Comparison of ENCODE assay signal across 1 cellular context in the genomic region with DNA sequence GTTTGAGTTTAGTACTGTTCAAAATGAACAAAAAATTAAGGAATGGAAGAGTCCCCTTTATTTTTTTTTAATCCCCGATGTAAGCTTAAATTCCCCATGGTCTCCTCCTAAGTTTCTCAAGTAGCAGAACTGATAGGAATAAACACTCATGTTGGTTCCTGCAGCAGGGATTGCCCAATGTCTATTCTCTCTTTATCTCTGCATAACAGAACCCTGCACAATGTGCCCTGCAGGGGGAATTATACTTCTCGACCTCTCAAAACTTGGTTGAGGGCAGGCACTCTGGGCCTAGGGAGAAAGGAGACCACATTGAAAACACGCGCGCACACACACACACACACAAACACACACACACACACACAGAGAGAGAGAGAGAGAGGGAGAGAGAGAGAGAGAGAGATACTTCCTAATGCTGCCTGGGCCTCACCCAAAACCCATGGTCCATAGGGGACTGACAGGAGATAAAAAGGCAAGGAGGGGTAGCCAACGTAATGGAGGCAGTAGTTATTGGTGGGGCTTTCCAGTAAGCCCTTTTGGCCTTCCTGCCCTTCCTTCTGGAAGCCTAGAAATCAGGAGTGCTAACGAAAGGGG.
TF ChIP-seq lines count a peak whose summit lies in the region.

No MANE protein-coding gene starts in this region.

TF ChIP-seq in IMR-90, 13 proteins besides CTCF, POLR2A, EP300 and RAD21 (continued from another document):
- TF ChIP-seq CEBPB (IDR thresholded peaks at IDR 0.05; ENCODE audit: low read depth, low read length) = peak; percentile 31; the same call in 1 of the 2 replicates
